ENCODE assay signal across 19 cellular contexts in genomic region chr1:221573727-221574126, GRCh38.
DNase-seq lines count a peak whose midpoint lies in the region; ATAC-seq, FAIRE-seq and TF ChIP-seq lines count a peak whose summit lies in the region.
"Had no signal": no experiment of that assay in that cellular context is flagged by ENCODE, and none has a peak within 500 bp of the region (broad histone marks: within the 10 kb centered on the region; RNA-seq: fewer than 3 reads in every experiment).

No MANE protein-coding gene starts in this region.

- no peak overlapping the region for H3K9ac ChIP-seq in IMR-90 (ENCODE audit: low read depth, low read length)

- H3K4ac ChIP-seq in IMR-90 (ENCODE audit: low read depth, low read length), result peak overlapping the region; percentile 68

- peak overlapping the region; percentile 57; the same call in 1 of the 3 replicates for H2BK15ac ChIP-seq in IMR-90 (ENCODE audit: low read depth, low read length)

- ATAC-seq in IMR-90 (ENCODE audit: low read depth) (no peak), heart left ventricle (peak in 3 of 4 donors; percentile 58 to 81 (median 75)), sciatic nerve (peak; percentile 64), GM19035 (IDR thresholded peaks at IDR 0.05; ENCODE audit: unreplicated experiment) (no peak)
- ATAC-seq: stimulated activated memory B cell treated with anti-CD40 and anti-IgM and Interleukin-4, amounts not matched to agents 10 μg/mL and 1 μg/mL and 100 μg/mL, for 72 hours; T-cell had no signal

- no peak overlapping the region for H2AK9ac ChIP-seq in IMR-90 (replicated peaks; ENCODE audit: low read depth, low read length, poor library complexity)

- peak overlapping the region; percentile 94 for H2BK20ac ChIP-seq in IMR-90 (ENCODE audit: low read depth, low read length)

- peaks cover 7% of the 10 kb centered on the region for H3K4me1 ChIP-seq in IMR-90 (ENCODE audit: control insufficient read depth, insufficient read depth, low read length)
- peaks cover 0 to 17% (median 0%) of the 10 kb centered on the region in 12 donors for H3K4me1 ChIP-seq in heart left ventricle
- H3K4me1 ChIP-seq in small intestine (ENCODE audit: control insufficient read depth in 2 of 2, insufficient read depth in 1 of 2, low read depth in 1 of 2, low read length in 1 of 2), result no peaks in the 10 kb centered on the region
- H3K4me1 ChIP-seq: tibial artery had no signal

- no peak for FAIRE-seq in small intestine (lab: Jason Lieb, UNC)
- FAIRE-seq: GM19239 had no signal

- no TSS peak for BruUV-seq in IMR-90 (replicated peaks; lab: Mats Ljungman, UMichigan)

- no peak overlapping the region for H3K4me2 ChIP-seq in IMR-90 (ENCODE audit: low read depth, low read length)

- H3K18ac ChIP-seq in IMR-90 (ENCODE audit: low read depth, low read length), result no peak overlapping the region; the same call in 1 of the 2 replicates

- H4K91ac ChIP-seq in IMR-90 (ENCODE audit: insufficient read depth, low read depth, low read length), result peak overlapping the region; percentile 20; the same call in 1 of the 2 replicates

- 28% methylated on average over 2 of the region's 5 CpGs; no CpG with 5 or more reads in 1 of the 2 experiments for WGBS in IMR-90 (ENCODE audit: extremely low coverage in 2 of 2, insufficient read length in 1 of 2), 2 experiments
- WGBS in heart left ventricle, 4 donors, result 14 to 29% (median 26%) methylated on average over 5 of the region's 5 CpGs
- WGBS in small intestine, 3 donors, result 72 to 74% (median 74%) methylated on average over 5 of the region's 5 CpGs

- peak overlapping the region; percentile 82 for H2BK120ac ChIP-seq in IMR-90 (ENCODE audit: low read depth, low read length)

- no peaks in the 10 kb centered on the region; the same call in 1 of the 2 replicates for H3K9me1 ChIP-seq in IMR-90 (ENCODE audit: insufficient read depth, low read length)

- CTCF ChIA-PET in IMR-90 (lab: Yijun Ruan, JAX), result interaction anchor here (0.6 to 1.5 kb wide), 3 partner anchors 10 to 811 kb away, joined by 3 to 4 read pairs (median 3); no protein-coding TSS in a partner anchor

- H4K5ac ChIP-seq in IMR-90 (ENCODE audit: low read depth, low read length), result no peak overlapping the region

- peak overlapping the region; percentile 94 for H2AK5ac ChIP-seq in IMR-90 (ENCODE audit: low read depth, low read length)

- peak overlapping the region; percentile 55 for H3K14ac ChIP-seq in IMR-90 (replicated peaks; ENCODE audit: low read depth, low read length)

- H3K4me3 ChIP-seq in IMR-90 (ENCODE audit: insufficient read depth, low read depth, low read length) (no peak overlapping the region), heart left ventricle (no peak overlapping the region), small intestine (ENCODE audit: low read depth in 1 of 2, low read length in 2 of 2) (no peak overlapping the region)
- H3K4me3 ChIP-seq: tibial artery had no signal

- intact Hi-C loops in IMR-90 (cut with micrococcal nuclease) (no loop called here), heart left ventricle (cut with DNase I) (no loop called here), sciatic nerve (cut with DNase I) (no loop called here)

- TF ChIP-seq POLR2A in IMR-90 (IDR thresholded peaks at IDR 0.05; ENCODE audit: low read depth, low read length), result no peak
- no peak for TF ChIP-seq POLR2A in heart left ventricle (IDR thresholded peaks at IDR 0.05)

- H3K9me3 ChIP-seq in IMR-90 (ENCODE audit: control insufficient read depth, insufficient read depth, low read length) (no peaks in the 10 kb centered on the region), heart left ventricle (peaks cover 0 to 3% (median 0%) of the 10 kb centered on the region in 12 donors), small intestine (ENCODE audit: control insufficient read depth, low read depth) (no peaks in the 10 kb centered on the region)
- H3K9me3 ChIP-seq: tibial artery had no signal

- H2BK5ac ChIP-seq in IMR-90 (ENCODE audit: low read depth, low read length, poor library complexity, severe bottlenecking), result no peak overlapping the region

- H4K20me1 ChIP-seq in IMR-90 (ENCODE audit: insufficient read depth, low read length), result no peaks in the 10 kb centered on the region

- H3K23ac ChIP-seq in IMR-90 (ENCODE audit: low read depth, low read length), result peak overlapping the region; percentile 8; the same call in 1 of the 2 replicates

- H3K56ac ChIP-seq in IMR-90 (ENCODE audit: extremely low read depth, insufficient read depth, low read length), result peak overlapping the region; percentile 10; the same call in 1 of the 2 replicates

- no peak overlapping the region for H3K27ac ChIP-seq in IMR-90 (ENCODE audit: insufficient read depth, low read length)
- no peak overlapping the region for H3K27ac ChIP-seq in heart left ventricle
- no peak overlapping the region for H3K27ac ChIP-seq in small intestine (ENCODE audit: low read depth in 1 of 2, low read length in 1 of 2)
- H3K27ac ChIP-seq: tibial artery had no signal

- POLR2A ChIA-PET in IMR-90 (lab: Charles Lee; ENCODE audit: unreplicated experiment), result no interaction called here

- peak overlapping the region; percentile 25 to 79; a peak in 1 of 4 replicates for H4K8ac ChIP-seq in IMR-90 (ENCODE audit: low read depth in 2 of 2, low read length in 2 of 2)

- H3K36me3 ChIP-seq in IMR-90 (ENCODE audit: control insufficient read depth, insufficient read depth, low read length) (no peaks in the 10 kb centered on the region), heart left ventricle (no peaks in the 10 kb centered on the region), small intestine (ENCODE audit: control insufficient read depth in 2 of 2, insufficient read depth in 2 of 2, low read length in 2 of 2) (no peaks in the 10 kb centered on the region)
- H3K36me3 ChIP-seq: tibial artery had no signal

- TF ChIP-seq RAD21 in IMR-90 (IDR thresholded peaks at IDR 0.05; ENCODE audit: low read length), result no peak

- H3K79me1 ChIP-seq in IMR-90 (ENCODE audit: low read depth in 1 of 2, low read length in 2 of 2), result no peaks in the 10 kb centered on the region

- DNase-seq in IMR-90 (no peak), NCI-H2196 treated with DMSO at 0.1 percent for 48 hours (lab: John Stamatoyannopoulos, UW; ENCODE audit: unreplicated experiment) (peak; percentile 35), heart left ventricle (peak in 2 of 5 donors; percentile 55 to 69), sciatic nerve (ENCODE audit: low spot score) (no peak), amniotic stem cell (lab: John Stamatoyannopoulos, UW) (no peak), small intestine (no peak)
- DNase-seq: activated CD4-positive, alpha-beta T cell treated with anti-CD3 and anti-CD28 coated beads, Interleukin-2, amount 10 ng/mL, durations not matched to agents 7 days and 5 days; activated effector memory CD4-positive, alpha-beta T cell treated with anti-CD3 and anti-CD28 coated beads, Interleukin-2, amount 50 U/mL, for 16 hours; caudate nucleus; erythroblast; H7; NCI-H1417; NCI-H345; RPMI8226; T-cell; tibial artery had no signal

- H3K27me3 ChIP-seq in IMR-90 (ENCODE audit: control insufficient read depth, insufficient read depth, low read length) (no peaks in the 10 kb centered on the region), heart left ventricle (no peaks in the 10 kb centered on the region), small intestine (ENCODE audit: control insufficient read depth in 2 of 2, insufficient read depth in 2 of 2, low read length in 2 of 2) (no peaks in the 10 kb centered on the region)
- H3K27me3 ChIP-seq: tibial artery had no signal

- dilution Hi-C loops in IMR-90 (cut with HindIII; ENCODE audit: low sequenced_read_pairs, unreplicated experiment), result no loop called here

- TF ChIP-seq CTCF in IMR-90 (conservative IDR thresholded peaks at IDR 0.05; ENCODE audit: low read depth, low read length), result no peak
- TF ChIP-seq CTCF in heart left ventricle (IDR thresholded peaks at IDR 0.05), result no peak

- peak overlapping the region; percentile 4 for H2AFZ ChIP-seq in IMR-90 (replicated peaks; ENCODE audit: low read length, poor library complexity)

- in situ Hi-C loops in IMR-90 (cut with MboI; ENCODE audit: low sequenced_read_pairs), result no loop called here

TF ChIP-seq in IMR-90, 13 proteins besides CTCF, POLR2A, EP300 and RAD21:
- TF ChIP-seq CEBPB (IDR thresholded peaks at IDR 0.05; ENCODE audit: low read depth, low read length) (peak; percentile 72), MXI1 (IDR thresholded peaks at IDR 0.05; ENCODE audit: borderline replicate concordance, low read depth, low read length) (no peak), SMC3 (IDR thresholded peaks at IDR 0.05; ENCODE audit: low read depth, low read length) (no peak), CHD1 (IDR thresholded peaks at IDR 0.05; ENCODE audit: low read depth, low read length) (no peak), RCOR1 (IDR thresholded peaks at IDR 0.05; ENCODE audit: insufficient replicate concordance, low read length) (no peak)

Comparison
In these comparisons a context has a peak if more than half of its experiments do, and no peak if none do; other contexts are left out.
1. ATAC-seq: peak in heart left ventricle (3 of 4) and sciatic nerve (single experiment); none in IMR-90 (single experiment) and GM19035 (single experiment).